Comparison of ENCODE assay signal across 30 cellular contexts in genomic region chr5:21067724-21068123, GRCh38.
"Had no signal": no experiment of that assay in that cellular context is flagged by ENCODE, and none has a peak within 500 bp of the region (broad histone marks: within the 10 kb centered on the region; RNA-seq: fewer than 3 reads in every experiment).

No MANE protein-coding gene starts in this region.

- DNase-seq: hypothalamus; immature natural killer cell; kidney; left colon; left lung; midbrain; mucosa of descending colon; naive thymus-derived CD8-positive, alpha-beta T cell; nucleus accumbens; pancreas; posterior cingulate gyrus; retina; right cardiac atrium; stimulated activated CD4-positive, alpha-beta T cell treated with anti-CD3 and anti-CD28 coated beads, Interleukin-12 subunit alpha, Interleukin-12 subunit beta, amount 100 ng/mL, for 4 hours; stimulated activated CD4-positive, alpha-beta T cell treated with anti-CD3 and anti-CD28 coated beads, Interleukin-15, amount 100 ng/mL, for 24 hours; stimulated activated CD4-positive, alpha-beta T cell treated with anti-CD3 and anti-CD28 coated beads, Interleukin-2, amount 100 ng/mL, for 24 hours; stimulated activated CD4-positive, alpha-beta T cell treated with anti-CD3 and anti-CD28 coated beads, Interleukin-4, amount 100 ng/mL, for 1 hour; stimulated activated naive CD4-positive, alpha-beta T cell; tibial artery; trophoblast cell; upper lobe of right lung had no signal

- H3K27me3 Mint-ChIP-seq: naive thymus-derived CD8-positive, alpha-beta T cell; stimulated activated naive CD8-positive, alpha-beta T cell treated with anti-CD3 and anti-CD28 coated beads, Interleukin-15, Interleukin-2, amounts not matched to agents 100 ng/mL and 50 ng/mL, for 24 hours had no signal

- H3K36me3 ChIP-seq: left lung, pancreas, prostate gland, suprapubic skin, thoracic aorta, tibial artery, upper lobe of right lung had no signal

- H3K4me3 ChIP-seq: left lung, lung, mucosa of descending colon, pancreas, prostate gland, skin epidermis, suprapubic skin, thoracic aorta, tibial artery, upper lobe of right lung had no signal

- H3K4me1 ChIP-seq: left lung, pancreas, prostate gland, suprapubic skin, tibial artery, upper lobe of right lung had no signal

- H3K36me3 Mint-ChIP-seq: naive thymus-derived CD8-positive, alpha-beta T cell had no signal

- H3K27ac ChIP-seq: left lung, pancreas, prostate gland, skin epidermis, suprapubic skin, thoracic aorta, tibial artery, upper lobe of right lung had no signal

- H3K4me1 Mint-ChIP-seq: immature natural killer cell; naive thymus-derived CD8-positive, alpha-beta T cell; nephron had no signal

- H3K27me3 ChIP-seq: left lung, pancreas, suprapubic skin, tibial artery, upper lobe of right lung had no signal

- H3K27ac Mint-ChIP-seq: immature natural killer cell; naive thymus-derived CD8-positive, alpha-beta T cell; nephron; stimulated activated naive CD8-positive, alpha-beta T cell treated with anti-CD3 and anti-CD28 coated beads, Interleukin-15, Interleukin-2, amounts not matched to agents 100 ng/mL and 50 ng/mL, for 24 hours had no signal

- H3K4me3 Mint-ChIP-seq: immature natural killer cell; naive thymus-derived CD8-positive, alpha-beta T cell; nephron; neural crest cell; stimulated activated naive CD8-positive, alpha-beta T cell treated with anti-CD3 and anti-CD28 coated beads, Interleukin-15, Interleukin-2, amounts not matched to agents 100 ng/mL and 50 ng/mL, for 24 hours had no signal

- ATAC-seq: left colon; left lung; mucosa of descending colon; naive thymus-derived CD8-positive, alpha-beta T cell; pancreas; right cardiac atrium; sciatic nerve; upper lobe of right lung had no signal

- H3K9me3 ChIP-seq: pancreas, prostate gland, thoracic aorta, tibial artery, upper lobe of right lung had no signal
